35 cellular contexts compared by ENCODE assay signal in genomic region chr20:42735539-42735938, GRCh38.
"Had no signal": no experiment of that assay in that cellular context is flagged by ENCODE, and none has a peak within 500 bp of the region (broad histone marks: within the 10 kb centered on the region; RNA-seq: fewer than 3 reads in every experiment).

No MANE protein-coding gene starts in this region.

- H3K27me3 ChIP-seq: MG63 had no signal

- DNase-seq: Karpas-422, Kasumi-1, MG63, MM.1S, MV-4-11, NCI-H1048, NCI-H1092, NCI-H1092 treated with DMSO at 0.1 percent for 48 hours, NCI-H1105, NCI-H1105 treated with DMSO at 0.1 percent for 48 hours, NCI-H1417, NCI-H1417 treated with DMSO at 0.1 percent for 48 hours, NCI-H1436, NCI-H1436 treated with DMSO at 0.1 percent for 48 hours, NCI-H146, NCI-H1694, NCI-H1694 treated with DMSO at 0.1 percent for 48 hours, NCI-H187, NCI-H187 treated with DMSO at 0.1 percent for 48 hours, NCI-H1930, NCI-H2029, NCI-H2029 treated with DMSO at 0.1 percent for 48 hours, NCI-H2081, NCI-H2081 treated with DMSO at 0.1 percent for 48 hours, NCI-H2107, NCI-H2171, NCI-H2171 treated with DMSO at 0.1 percent for 48 hours, NCI-H2227 treated with DMSO at 0.1 percent for 48 hours, NCI-H226, NCI-H345, NCI-H446, NCI-H446 treated with DMSO at 0.1 percent for 48 hours, NCI-H510A, NCI-H510A treated with DMSO at 0.1 percent for 48 hours had no signal

- H3K4me3 ChIP-seq: MG63 had no signal

- H3K36me3 ChIP-seq: MG63 had no signal

- H3K27ac ChIP-seq: KMS-11 had no signal

- H3K9me3 ChIP-seq: MG63 had no signal
